ENCODE assay signal across 10 cellular contexts in the genomic region with DNA sequence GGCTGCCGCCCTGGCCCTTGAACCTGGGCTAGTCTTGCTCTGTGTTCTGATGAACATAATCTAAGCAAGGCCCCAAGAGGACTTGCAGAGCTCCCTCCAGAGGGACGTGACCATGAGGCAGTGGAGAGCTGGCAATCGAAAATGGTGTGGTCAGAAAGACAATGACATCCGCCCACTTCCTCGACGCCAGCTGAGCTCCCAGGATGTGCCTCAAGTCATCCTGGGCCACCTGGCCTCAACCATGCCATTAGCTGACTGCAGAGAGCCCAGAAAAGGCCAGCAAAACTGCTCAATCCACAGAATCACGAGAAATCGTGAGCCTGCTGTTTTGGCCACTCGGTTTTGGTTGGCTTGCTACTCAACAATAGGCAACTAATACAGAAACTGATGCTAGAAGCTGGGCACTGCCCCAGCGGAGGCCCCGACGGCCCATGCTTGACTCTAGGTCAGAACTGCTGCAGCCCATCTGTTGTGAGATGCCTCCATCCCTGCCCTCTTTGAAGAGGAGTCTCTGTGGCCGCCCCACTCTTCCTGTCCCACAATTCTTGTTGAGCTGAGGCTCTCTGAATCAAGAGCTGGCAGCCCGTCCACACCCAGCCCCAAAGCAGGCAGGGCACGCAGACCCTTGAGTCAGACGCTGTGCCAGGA. TPM values are rescaled to one million over a fixed set of nuclear protein-coding genes. Genes with fewer than 3 reads are reported as not detected.
DNase-seq lines count a peak whose midpoint lies in the region; ATAC-seq and TF ChIP-seq lines count a peak whose summit lies in the region.
"Had no signal": no experiment of that assay in that cellular context is flagged by ENCODE, and none has a peak within 500 bp of the region (broad histone marks: within the 10 kb centered on the region; RNA-seq: fewer than 3 reads in every experiment).

No MANE protein-coding gene starts in this region.

- H3K27ac ChIP-seq in BLaER1 = no peak overlapping the region
- H3K27ac ChIP-seq: testis had no signal

- peak; percentile 43 for ATAC-seq in GM18870 (IDR thresholded peaks at IDR 0.05; ENCODE audit: unreplicated experiment)
- peak; percentile 55 for ATAC-seq in HG02852 (IDR thresholded peaks at IDR 0.05; ENCODE audit: unreplicated experiment)
- no peak for ATAC-seq in omental fat pad (ENCODE audit: low FRiP score)

- H3K4me2 ChIP-seq in BLaER1 = peak overlapping the region; percentile 38

- H4K20me1 ChIP-seq in BLaER1 = peaks cover 100% of the 10 kb centered on the region

- peaks cover 44% of the 10 kb centered on the region for H3K4me1 ChIP-seq in BLaER1

- no peak overlapping the region for H3K9ac ChIP-seq in BLaER1

- peak; percentile 39 for DNase-seq in activated CD4-positive, alpha-beta memory T cell treated with anti-CD3 and anti-CD28 coated beads, Interleukin-2, amount 10 ng/mL, durations not matched to agents 7 days and 5 days
- DNase-seq in omental fat pad (ENCODE audit: low spot score) (no peak), C1 segment of cervical spinal cord (lab: John Stamatoyannopoulos, UW) (no peak), NCI-H1105 (lab: John Stamatoyannopoulos, UW) (no peak), cortex of kidney (lab: John Stamatoyannopoulos, UW) (no peak)
- DNase-seq: effector CD4-positive, alpha-beta T cell; testis had no signal

- peaks cover 93% of the 10 kb centered on the region for H3K4me1 Mint-ChIP-seq in activated CD4-positive, alpha-beta memory T cell treated with anti-CD3 and anti-CD28 coated beads, Interleukin-2, amount 10 ng/mL, durations not matched to agents 7 days and 5 days

- POLR2A ChIA-PET in activated CD4-positive, alpha-beta memory T cell treated with anti-CD3 and anti-CD28 coated beads, Interleukin-2, amount 10 ng/mL, durations not matched to agents 7 days and 5 days (lab: Charles Lee) = interaction anchor here (0.8 to 1.1 kb wide), 3 partner anchors 18 to 49 kb away, joined by 3 to 5 read pairs (median 5); no protein-coding TSS in a partner anchor

- TF ChIP-seq CTCF in omental fat pad (IDR thresholded peaks at IDR 0.05) = no peak

- H3K4me3 Mint-ChIP-seq in activated CD4-positive, alpha-beta memory T cell treated with anti-CD3 and anti-CD28 coated beads, Interleukin-2, amount 10 ng/mL, durations not matched to agents 7 days and 5 days = no peak overlapping the region

- H3K9me3 Mint-ChIP-seq in activated CD4-positive, alpha-beta memory T cell treated with anti-CD3 and anti-CD28 coated beads, Interleukin-2, amount 10 ng/mL, durations not matched to agents 7 days and 5 days = no peaks in the 10 kb centered on the region

- no peaks in the 10 kb centered on the region for H3K9me3 ChIP-seq in BLaER1
- H3K9me3 ChIP-seq: testis had no signal

- H3K27me3 Mint-ChIP-seq in activated CD4-positive, alpha-beta memory T cell treated with anti-CD3 and anti-CD28 coated beads, Interleukin-2, amount 10 ng/mL, durations not matched to agents 7 days and 5 days = no peaks in the 10 kb centered on the region

- peaks cover 36% of the 10 kb centered on the region for H3K36me3 ChIP-seq in BLaER1

- H3K27me3 ChIP-seq in BLaER1 = no peaks in the 10 kb centered on the region
- H3K27me3 ChIP-seq: testis had no signal

- CTCF ChIA-PET in activated CD4-positive, alpha-beta memory T cell treated with anti-CD3 and anti-CD28 coated beads, Interleukin-2, amount 10 ng/mL, durations not matched to agents 7 days and 5 days (lab: Charles Lee) = interaction anchor here (0.9 to 1.0 kb wide), 2 partner anchors 9 to 129 kb away, joined by 3 to 4 read pairs; no protein-coding TSS in a partner anchor

- no peak overlapping the region for H3K4me3 ChIP-seq in BLaER1
- H3K4me3 ChIP-seq: testis had no signal

- peaks cover 14% of the 10 kb centered on the region for H3K36me3 Mint-ChIP-seq in activated CD4-positive, alpha-beta memory T cell treated with anti-CD3 and anti-CD28 coated beads, Interleukin-2, amount 10 ng/mL, durations not matched to agents 7 days and 5 days (ENCODE audit: low read depth)

- peak overlapping the region; percentile 59 for H3K27ac Mint-ChIP-seq in activated CD4-positive, alpha-beta memory T cell treated with anti-CD3 and anti-CD28 coated beads, Interleukin-2, amount 10 ng/mL, durations not matched to agents 7 days and 5 days

RNA-seq across cellular contexts. Expression of gene STK24, which starts 53.3 kb away (rescaled TPM):
- 100 to 1,000 TPM; 189 to 204 TPM for total RNA-seq in activated CD4-positive, alpha-beta memory T cell treated with anti-CD3 and anti-CD28 coated beads, Interleukin-2, amount 10 ng/mL, durations not matched to agents 7 days and 5 days
- total RNA-seq in omental fat pad = 10 to 100 TPM; 55.3 to 96.3 (median 83.9) TPM
